Comparison of ENCODE assay signal across 8 cellular contexts in the genomic region with DNA sequence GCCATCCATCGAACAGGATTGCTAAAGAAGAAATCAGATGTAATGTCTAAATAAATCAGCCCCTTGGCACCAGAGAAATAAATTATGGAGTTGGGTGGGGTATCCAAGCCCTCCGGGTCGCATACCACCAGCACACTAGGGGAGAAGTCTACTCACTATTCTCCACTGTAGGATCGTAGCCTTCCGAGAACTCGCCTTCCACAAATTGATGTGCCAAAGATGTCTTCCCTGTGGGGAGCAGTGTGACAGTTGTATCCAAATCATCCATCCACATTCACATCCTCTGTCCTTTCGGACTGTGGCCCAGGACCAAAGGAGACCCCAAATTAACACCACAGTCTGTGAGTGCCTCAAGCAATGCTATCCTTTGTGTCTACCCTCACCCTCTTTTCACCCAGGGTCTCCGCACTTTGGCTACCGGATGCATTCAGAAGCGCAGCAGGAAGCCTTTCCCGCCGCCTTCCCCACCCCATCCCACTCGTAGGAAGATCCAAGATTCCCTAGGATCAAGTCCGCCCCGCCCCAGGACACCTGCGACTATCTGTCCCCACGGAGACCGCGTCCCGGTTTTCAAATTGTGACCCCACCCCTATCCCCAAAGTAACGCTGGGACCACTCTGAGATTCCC. TPM values are rescaled to one million over a fixed set of nuclear protein-coding genes. Genes with fewer than 3 reads are reported as not detected.
DNase-seq lines count a peak whose midpoint lies in the region; ATAC-seq and TF ChIP-seq lines count a peak whose summit lies in the region.

No MANE protein-coding gene starts in this region.

- no peak for DNase-seq in activated naive CD4-positive, alpha-beta T cell treated with anti-CD3 and anti-CD28 coated beads, Interleukin-2, amount 10 ng/mL, durations not matched to agents 7 days and 5 days
- DNase-seq in activated naive CD4-positive, alpha-beta T cell treated with Interleukin-2 at 50 U/mL for 16 hours = no peak
- no peak for DNase-seq in activated naive CD8-positive, alpha-beta T cell treated with anti-CD3 and anti-CD28 coated beads for 36 hours
- DNase-seq in right lobe of liver = no peak
- DNase-seq in type B pancreatic cell (ENCODE audit: extremely low spot score, unreplicated experiment) = no peak
- no peak for DNase-seq in activated CD4-positive, CD25-positive, alpha-beta regulatory T cell (lab: John Stamatoyannopoulos, UW)
- DNase-seq in NCI-H187 (lab: John Stamatoyannopoulos, UW) = no peak

- peak overlapping the region; percentile 89 for H3K4me3 Mint-ChIP-seq in activated naive CD4-positive, alpha-beta T cell treated with anti-CD3 and anti-CD28 coated beads, Interleukin-2, amount 10 ng/mL, durations not matched to agents 7 days and 5 days
- H3K4me3 Mint-ChIP-seq in activated naive CD8-positive, alpha-beta T cell treated with anti-CD3 and anti-CD28 coated beads for 36 hours = peak overlapping the region; percentile 95
- peak overlapping the region; percentile 94 for H3K4me3 Mint-ChIP-seq in type B pancreatic cell

- CTCF ChIA-PET in activated naive CD4-positive, alpha-beta T cell treated with anti-CD3 and anti-CD28 coated beads, Interleukin-2, amount 10 ng/mL, durations not matched to agents 7 days and 5 days (lab: Charles Lee) = interaction anchor here (1.0 to 12.3 kb wide), 7 partner anchors 16 to 81 kb away, joined by 3 to 174 read pairs (median 4); partner anchors contain the start of gene DHH

- peak overlapping the region in 1 of 3 donors; percentile 17 for H3K27ac ChIP-seq in right lobe of liver

- intact Hi-C loops in right lobe of liver (cut with DNase I) = loop anchor here in 1 of 2 donors (10.0 kb wide), 1 partner anchor 56 kb away; no protein-coding TSS in a partner anchor

- no peaks in the 10 kb centered on the region for H3K9me3 ChIP-seq in right lobe of liver

- no peaks in the 10 kb centered on the region for H3K36me3 ChIP-seq in right lobe of liver

- H3K36me3 Mint-ChIP-seq in activated naive CD4-positive, alpha-beta T cell treated with anti-CD3 and anti-CD28 coated beads, Interleukin-2, amount 10 ng/mL, durations not matched to agents 7 days and 5 days = peaks cover 12% of the 10 kb centered on the region
- peaks cover 7% of the 10 kb centered on the region for H3K36me3 Mint-ChIP-seq in activated naive CD8-positive, alpha-beta T cell treated with anti-CD3 and anti-CD28 coated beads for 36 hours
- no peaks in the 10 kb centered on the region for H3K36me3 Mint-ChIP-seq in type B pancreatic cell

- H3K27me3 Mint-ChIP-seq in activated naive CD4-positive, alpha-beta T cell treated with anti-CD3 and anti-CD28 coated beads, Interleukin-2, amount 10 ng/mL, durations not matched to agents 7 days and 5 days = no peaks in the 10 kb centered on the region
- H3K27me3 Mint-ChIP-seq in activated naive CD8-positive, alpha-beta T cell treated with anti-CD3 and anti-CD28 coated beads for 36 hours = no peaks in the 10 kb centered on the region
- H3K27me3 Mint-ChIP-seq in type B pancreatic cell = peaks cover 4% of the 10 kb centered on the region

- 8% methylated on average over 12 of the region's 21 CpGs for WGBS in right lobe of liver (ENCODE audit: insufficient coverage, low coverage, low lambda C conversion rate, missing lambda C conversion rate)

- no peaks in the 10 kb centered on the region for H3K9me3 Mint-ChIP-seq in activated naive CD4-positive, alpha-beta T cell treated with anti-CD3 and anti-CD28 coated beads, Interleukin-2, amount 10 ng/mL, durations not matched to agents 7 days and 5 days
- peaks cover 2% of the 10 kb centered on the region for H3K9me3 Mint-ChIP-seq in activated naive CD8-positive, alpha-beta T cell treated with anti-CD3 and anti-CD28 coated beads for 36 hours
- no peaks in the 10 kb centered on the region for H3K9me3 Mint-ChIP-seq in type B pancreatic cell

- no peaks in the 10 kb centered on the region for H3K27me3 ChIP-seq in right lobe of liver

- no peak for ATAC-seq in right lobe of liver
- no peak for ATAC-seq in GM19351 (IDR thresholded peaks at IDR 0.05; ENCODE audit: unreplicated experiment)

- H3K27ac Mint-ChIP-seq in activated naive CD4-positive, alpha-beta T cell treated with anti-CD3 and anti-CD28 coated beads, Interleukin-2, amount 10 ng/mL, durations not matched to agents 7 days and 5 days = peak overlapping the region; percentile 90
- peak overlapping the region; percentile 96 for H3K27ac Mint-ChIP-seq in activated naive CD8-positive, alpha-beta T cell treated with anti-CD3 and anti-CD28 coated beads for 36 hours
- H3K27ac Mint-ChIP-seq in type B pancreatic cell = peak overlapping the region; percentile 79

- H3K4me1 Mint-ChIP-seq in activated naive CD4-positive, alpha-beta T cell treated with anti-CD3 and anti-CD28 coated beads, Interleukin-2, amount 10 ng/mL, durations not matched to agents 7 days and 5 days = peaks cover 26% of the 10 kb centered on the region
- H3K4me1 Mint-ChIP-seq in activated naive CD8-positive, alpha-beta T cell treated with anti-CD3 and anti-CD28 coated beads for 36 hours = peaks cover 13% of the 10 kb centered on the region
- peaks cover 17% of the 10 kb centered on the region for H3K4me1 Mint-ChIP-seq in type B pancreatic cell (ENCODE audit: unreplicated experiment)

- H3K4me1 ChIP-seq in right lobe of liver = peaks cover 0 to 14% (median 6%) of the 10 kb centered on the region in 4 donors

- TF ChIP-seq POLR2A in right lobe of liver (IDR thresholded peaks at IDR 0.05) = no peak

- no peak for TF ChIP-seq CTCF in right lobe of liver (IDR thresholded peaks at IDR 0.05)
- no peak for TF ChIP-seq CTCF in type B pancreatic cell (conservative IDR thresholded peaks at IDR 0.05)

- peak overlapping the region; percentile 70 to 76 (median 75) for H3K4me3 ChIP-seq in right lobe of liver

RNA-seq across cellular contexts. Expression of gene RHEBL1, which starts 0.8 kb away (rescaled TPM):
- total RNA-seq in activated naive CD8-positive, alpha-beta T cell treated with anti-CD3 and anti-CD28 coated beads for 36 hours = 10 to 100 TPM; 11.0 to 13.2 TPM
- total RNA-seq in right lobe of liver (under 1 TPM in 5 of 6 experiments, not detected in 1; 0.17 to 0.60 (median 0.43) TPM), type B pancreatic cell (ENCODE audit: low replicate concordance) (0.88 and 1.8 TPM in 2 replicates)

RNA-seq across cellular contexts. Expression of gene KMT2D, which starts 8.4 kb away (rescaled TPM):
- 10 to 100 TPM; 45.3 to 47.5 TPM for total RNA-seq in activated naive CD8-positive, alpha-beta T cell treated with anti-CD3 and anti-CD28 coated beads for 36 hours
- total RNA-seq in right lobe of liver (10 to 100 TPM; 28.6 to 35.4 (median 33.3) TPM), type B pancreatic cell (ENCODE audit: low replicate concordance) (95.4 and 97.6 TPM in 2 replicates)

RNA-seq across cellular contexts. Expression of gene DHH, which starts 25.6 kb away (rescaled TPM):
- not detected for total RNA-seq in activated naive CD8-positive, alpha-beta T cell treated with anti-CD3 and anti-CD28 coated beads for 36 hours
- total RNA-seq in right lobe of liver (under 1 TPM in 3 of 6 experiments, not detected in 3; 0.04 to 0.13 (median 0.07) TPM), type B pancreatic cell (ENCODE audit: low replicate concordance) (0.56 TPM in 1 of 2 replicates, not detected in the other)

RNA-seq across cellular contexts. Expression of gene LMBR1L, which starts 41.7 kb away (rescaled TPM):
- 10 to 100 TPM; 21.9 to 25.4 TPM for total RNA-seq in activated naive CD8-positive, alpha-beta T cell treated with anti-CD3 and anti-CD28 coated beads for 36 hours
- total RNA-seq in right lobe of liver = 10 to 100 TPM; 12.2 to 34.5 (median 16.3) TPM
- 101 and 105 TPM in 2 replicates for total RNA-seq in type B pancreatic cell (ENCODE audit: low replicate concordance)

RNA-seq across cellular contexts. Expression of gene PRKAG1, which starts 50.4 kb away (rescaled TPM):
- 10 to 100 TPM; 57.9 to 60.9 TPM for total RNA-seq in activated naive CD8-positive, alpha-beta T cell treated with anti-CD3 and anti-CD28 coated beads for 36 hours
- total RNA-seq in right lobe of liver (10 to 100 TPM; 24.8 to 36.2 (median 30.1) TPM), type B pancreatic cell (ENCODE audit: low replicate concordance) (58.7 and 66.3 TPM in 2 replicates)
